ENCODE assay signal across 8 cellular contexts in genomic region chr12:56634242-56634836, GRCh38. TPM values are rescaled to one million over a fixed set of nuclear protein-coding genes. Genes with fewer than 3 reads are reported as not detected.
A peak's percentile ranks its signal among the peaks of the same experiment; 100 is the strongest.
DNase-seq lines count a peak whose midpoint lies in the region; ATAC-seq and TF ChIP-seq lines count a peak whose summit lies in the region.

No MANE protein-coding gene starts in this region.

- H3K9ac ChIP-seq in Loucy (ENCODE audit: low read depth, low read length, poor library complexity, severe bottlenecking) = peak overlapping the region; percentile 81
- H3K9ac ChIP-seq in endodermal cell (ENCODE audit: extremely low read depth, low read length, poor library complexity, severe bottlenecking) = peak overlapping the region; percentile 70
- peak overlapping the region; percentile 86 for H3K9ac ChIP-seq in muscle layer of colon (ENCODE audit: low read length)

- H3K4me3 ChIP-seq in Loucy (ENCODE audit: low read length, poor library complexity, severe bottlenecking) (peak overlapping the region; percentile 90), WI38 (ENCODE audit: low read depth, low read length) (peak overlapping the region; percentile 84), endodermal cell (ENCODE audit: low read length) (peak overlapping the region; percentile 98), muscle layer of colon (ENCODE audit: low read depth in 1 of 2, low read length in 2 of 2) (peak overlapping the region; percentile 88 to 96), urinary bladder (ENCODE audit: low read depth, low read length) (peak overlapping the region; percentile 78)

- H3K4me1 ChIP-seq in Loucy (ENCODE audit: insufficient read depth, low read length, poor library complexity, severe bottlenecking) (peaks cover 59% of the 10 kb centered on the region), endodermal cell (ENCODE audit: control insufficient read depth, insufficient read depth, low read length) (peaks cover 10% of the 10 kb centered on the region), muscle layer of colon (ENCODE audit: insufficient read depth, low read length) (peaks cover 46% of the 10 kb centered on the region), urinary bladder (ENCODE audit: insufficient read depth) (no peaks in the 10 kb centered on the region)

- peak overlapping the region; percentile 100 for H3K4me2 ChIP-seq in Loucy (ENCODE audit: low read depth, low read length, poor library complexity, severe bottlenecking)

- no peaks in the 10 kb centered on the region for H3K27me3 Mint-ChIP-seq in endodermal cell (ENCODE audit: insufficient read depth)

- peak overlapping the region; percentile 74 for H2AFZ ChIP-seq in Loucy (ENCODE audit: low read length)

- H3F3A ChIP-seq in Loucy (ENCODE audit: low read depth) = peaks cover 13% of the 10 kb centered on the region

- H3K27ac ChIP-seq in endodermal cell (ENCODE audit: low read depth, low read length) = peak overlapping the region; percentile 60
- peak overlapping the region; percentile 66 for H3K27ac ChIP-seq in muscle layer of colon (ENCODE audit: low read depth, low read length)
- peak overlapping the region; percentile 96 for H3K27ac ChIP-seq in urinary bladder (ENCODE audit: low read depth)

- peaks cover 50% of the 10 kb centered on the region for H3K4me1 Mint-ChIP-seq in endodermal cell

- H3K9me3 ChIP-seq in Loucy (ENCODE audit: insufficient read depth, low read depth, low read length) (no peaks in the 10 kb centered on the region), endodermal cell (ENCODE audit: control insufficient read depth, low read length) (no peaks in the 10 kb centered on the region), muscle layer of colon (ENCODE audit: low read length) (no peaks in the 10 kb centered on the region)

- peaks cover 56% of the 10 kb centered on the region for H3K79me2 ChIP-seq in Loucy (ENCODE audit: insufficient read depth, low read length)

- H3K36me3 Mint-ChIP-seq in endodermal cell (ENCODE audit: low read depth) = peaks cover 20% of the 10 kb centered on the region

- H4K20me1 ChIP-seq in Loucy (ENCODE audit: insufficient read depth, low read length, poor library complexity, severe bottlenecking) = peaks cover 31% of the 10 kb centered on the region

- H3K4me3 Mint-ChIP-seq in endodermal cell = peak overlapping the region; percentile 92

- H3K9me3 Mint-ChIP-seq in endodermal cell = no peaks in the 10 kb centered on the region

- WGBS in endodermal cell (ENCODE audit: insufficient coverage in 1 of 2, insufficient read length in 1 of 2), 2 experiments = 0% methylated on average over 5 to 27 of the region's 27 CpGs
- WGBS in urinary bladder = 3% methylated on average over 27 of the region's 27 CpGs

- H3K36me3 ChIP-seq in Loucy (ENCODE audit: insufficient read depth, low read length) (peaks cover 21% of the 10 kb centered on the region; the same call in 1 of the 2 replicates), endodermal cell (ENCODE audit: control insufficient read depth, insufficient read depth, low read length) (peaks cover 22% of the 10 kb centered on the region), muscle layer of colon (ENCODE audit: insufficient read depth, low read length) (peaks cover 20% of the 10 kb centered on the region), urinary bladder (ENCODE audit: insufficient read depth) (peaks cover 2% of the 10 kb centered on the region)

- no peaks in the 10 kb centered on the region for H3K9me2 ChIP-seq in Loucy (replicated peaks; ENCODE audit: low read depth, low read length)

- ATAC-seq in HG03354 (IDR thresholded peaks at IDR 0.05; ENCODE audit: poor library complexity, severe bottlenecking, unreplicated experiment) = no peak
- no peak for ATAC-seq in GM21576 (IDR thresholded peaks at IDR 0.05; ENCODE audit: unreplicated experiment)

- peak; percentile 23 for DNase-seq in EH (ENCODE audit: low read depth)
- DNase-seq in endodermal cell = peak; percentile 96

- H3K27me3 ChIP-seq in Loucy (ENCODE audit: insufficient read depth, low read length, poor library complexity, severe bottlenecking) (peaks cover 4% of the 10 kb centered on the region), endodermal cell (ENCODE audit: control insufficient read depth, insufficient read depth, low read length, poor library complexity, severe bottlenecking) (no peaks in the 10 kb centered on the region), muscle layer of colon (ENCODE audit: control insufficient read depth in 1 of 2, insufficient read depth in 2 of 2, low read length in 2 of 2) (no peaks in the 10 kb centered on the region)

- peak overlapping the region; percentile 96 for H3K27ac Mint-ChIP-seq in endodermal cell

- TF ChIP-seq CTCF in Loucy (conservative IDR thresholded peaks at IDR 0.05; ENCODE audit: low read length) = no peak
- no peak for TF ChIP-seq CTCF in WI38 (IDR thresholded peaks at IDR 0.05; ENCODE audit: low read depth, low read length)
- no peak for TF ChIP-seq CTCF in endodermal cell (conservative IDR thresholded peaks at IDR 0.05)

RNA-seq across cellular contexts. Expression of gene BAZ2A, which starts 4.2 kb away (rescaled TPM):
- total RNA-seq in endodermal cell = 100 to 1,000 TPM; 125 to 137 TPM
- 93.1 TPM for polyA plus RNA-seq in endodermal cell (2013, experiment 1 of 2)
- polyA plus RNA-seq in endodermal cell (2013, experiment 2 of 2) = 89.0 TPM
- 27.4 TPM for total RNA-seq in urinary bladder
- polyA plus RNA-seq in urinary bladder = 30.9 TPM

RNA-seq across cellular contexts. Expression of gene ATP5F1B, which starts 11.4 kb away (rescaled TPM):
- total RNA-seq in endodermal cell (100 to 1,000 TPM; 653 to 681 TPM), urinary bladder (175 TPM)
- 736 TPM for polyA plus RNA-seq in endodermal cell (2013, experiment 1 of 2)
- polyA plus RNA-seq in endodermal cell (2013, experiment 2 of 2) = 668 TPM
- polyA plus RNA-seq in urinary bladder = 583 TPM

RNA-seq across cellular contexts. Expression of gene PTGES3, which starts 53.7 kb away (rescaled TPM):
- total RNA-seq in endodermal cell = 100 to 1,000 TPM; 275 to 320 TPM
- polyA plus RNA-seq in endodermal cell (2013, experiment 1 of 2) = 328 TPM
- 314 TPM for polyA plus RNA-seq in endodermal cell (2013, experiment 2 of 2)
- 118 TPM for total RNA-seq in urinary bladder
- polyA plus RNA-seq in urinary bladder = 184 TPM
